Comparison of ENCODE assay signal across 11 cellular contexts in genomic region chr16:87380403-87380802, GRCh38. TPM values are rescaled to one million over a fixed set of nuclear protein-coding genes. Genes with fewer than 3 reads are reported as not detected.
DNase-seq lines count a peak whose midpoint lies in the region; ATAC-seq and TF ChIP-seq lines count a peak whose summit lies in the region.
"Had no signal": no experiment of that assay in that cellular context is flagged by ENCODE, and none has a peak within 500 bp of the region (broad histone marks: within the 10 kb centered on the region; RNA-seq: fewer than 3 reads in every experiment).

No MANE protein-coding gene starts in this region.

- H3K27ac ChIP-seq in PC-9 (no peak overlapping the region), esophagus squamous epithelium (peak overlapping the region; percentile 28 to 98 (median 71))
- H3K27ac ChIP-seq: foreskin keratinocyte had no signal

- no peaks in the 10 kb centered on the region for H3K27me3 Mint-ChIP-seq in activated CD4-positive, alpha-beta T cell treated with anti-CD3 and anti-CD28 coated beads for 36 hours
- H3K27me3 Mint-ChIP-seq in stimulated activated memory B cell treated with anti-CD40 and anti-IgM and Interleukin-4, amounts not matched to agents 10 μg/mL and 1 μg/mL and 100 μg/mL, for 72 hours = no peaks in the 10 kb centered on the region

- no TSS peak for BruUV-seq in PC-9 (replicated peaks; lab: Mats Ljungman, UMichigan)

- POLR2A ChIA-PET in activated CD4-positive, alpha-beta T cell treated with anti-CD3 and anti-CD28 coated beads for 36 hours (lab: Charles Lee) = interaction anchor here (0.7 to 0.8 kb wide), 2 partner anchors 163 to 489 kb away, joined by 3 read pairs; partner anchors contain the start of gene SLC7A5
- POLR2A ChIA-PET in PC-9 (lab: Charles Lee; ENCODE audit: unreplicated experiment) = no interaction called here

- peaks cover 27% of the 10 kb centered on the region for H3K4me1 ChIP-seq in PC-9 (replicated peaks; ENCODE audit: insufficient read depth)
- H3K4me1 ChIP-seq in esophagus squamous epithelium = peaks cover 34 to 82% (median 49%) of the 10 kb centered on the region in 3 donors

- intact Hi-C loops in activated CD4-positive, alpha-beta T cell treated with anti-CD3 and anti-CD28 coated beads for 36 hours (cut with DNase I, micrococcal nuclease) = loop anchor here (5.0 kb wide), 3 partner anchors 33 to 1823 kb away; no protein-coding TSS in a partner anchor
- intact Hi-C loops in PC-9 (cut with micrococcal nuclease; ENCODE audit: unreplicated experiment) = loop anchor here (5.0 kb wide), 1 partner anchor 63 kb away; the partner anchor contains the start of gene C16orf95
- intact Hi-C loops in esophagus squamous epithelium (cut with DNase I) = no loop called here

- peaks cover 59% of the 10 kb centered on the region for H3K4me1 Mint-ChIP-seq in activated CD4-positive, alpha-beta T cell treated with anti-CD3 and anti-CD28 coated beads for 36 hours
- peaks cover 71% of the 10 kb centered on the region for H3K4me1 Mint-ChIP-seq in stimulated activated memory B cell treated with anti-CD40 and anti-IgM and Interleukin-4, amounts not matched to agents 10 μg/mL and 1 μg/mL and 100 μg/mL, for 72 hours

- H3K9me3 ChIP-seq in PC-9 (ENCODE audit: insufficient read depth, low read depth) = no peaks in the 10 kb centered on the region
- no peaks in the 10 kb centered on the region for H3K9me3 ChIP-seq in esophagus squamous epithelium
- H3K9me3 ChIP-seq: body of pancreas had no signal

- no peak for TF ChIP-seq POLR2A in esophagus squamous epithelium (IDR thresholded peaks at IDR 0.05)

- TF ChIP-seq CTCF in PC-9 (conservative IDR thresholded peaks at IDR 0.05) (no peak), esophagus squamous epithelium (IDR thresholded peaks at IDR 0.05) (no peak)

- peak overlapping the region; percentile 42; the same call in 1 of the 2 replicates for H3K4me2 ChIP-seq in PC-9

- DNase-seq in activated CD4-positive, alpha-beta T cell treated with anti-CD3 and anti-CD28 coated beads for 36 hours = peak; percentile 28
- no peak for DNase-seq in activated CD4-positive, alpha-beta T cell treated with anti-CD3 and anti-CD28 coated beads, Interleukin-2, amount 50 U/mL, for 4 hours
- no peak for DNase-seq in PC-9
- DNase-seq in esophagus squamous epithelium (lab: John Stamatoyannopoulos, UW) = no peak
- DNase-seq in stimulated activated CD8-positive, alpha-beta memory T cell treated with anti-CD3 and anti-CD28 coated beads, Interleukin-4, amount 100 ng/mL, for 48 hours = no peak
- no peak for DNase-seq in NCI-H2227 treated with DMSO at 0.1 percent for 48 hours (lab: John Stamatoyannopoulos, UW)
- DNase-seq in NCI-H1436 treated with DMSO at 0.1 percent for 48 hours (lab: John Stamatoyannopoulos, UW) = no peak
- DNase-seq: body of pancreas, foreskin keratinocyte, NCI-H2029 had no signal

- peaks cover 34% of the 10 kb centered on the region for H4K20me1 ChIP-seq in PC-9 (ENCODE audit: insufficient read depth)

- H3K36me3 ChIP-seq in PC-9 (ENCODE audit: low read depth) = no peaks in the 10 kb centered on the region
- peaks cover 0 to 5% (median 0%) of the 10 kb centered on the region in 3 donors for H3K36me3 ChIP-seq in esophagus squamous epithelium

- H3K4me3 Mint-ChIP-seq in activated CD4-positive, alpha-beta T cell treated with anti-CD3 and anti-CD28 coated beads for 36 hours = peak overlapping the region; percentile 88
- H3K4me3 Mint-ChIP-seq in stimulated activated memory B cell treated with anti-CD40 and anti-IgM and Interleukin-4, amounts not matched to agents 10 μg/mL and 1 μg/mL and 100 μg/mL, for 72 hours = no peak overlapping the region

- H3F3A ChIP-seq in PC-9 (ENCODE audit: insufficient read depth, low read depth) = peaks cover 21% of the 10 kb centered on the region

- peaks cover 74% of the 10 kb centered on the region for H3K79me2 ChIP-seq in PC-9 (ENCODE audit: low read depth)

- no peak for ATAC-seq in activated CD4-positive, alpha-beta T cell treated with anti-CD3 and anti-CD28 coated beads for 36 hours
- no peak for ATAC-seq in stimulated activated memory B cell treated with anti-CD40 and anti-IgM and Interleukin-4, amounts not matched to agents 10 μg/mL and 1 μg/mL and 100 μg/mL, for 72 hours
- ATAC-seq: body of pancreas, foreskin keratinocyte had no signal

- H3K4me3 ChIP-seq in PC-9 (no peak overlapping the region), esophagus squamous epithelium (peak overlapping the region in 2 of 4 donors; percentile 92 to 96)
- H3K4me3 ChIP-seq: body of pancreas had no signal

- no peaks in the 10 kb centered on the region for H3K9me2 ChIP-seq in PC-9 (ENCODE audit: insufficient read depth)

- WGBS in esophagus squamous epithelium, 2 donors = 71 to 74% methylated on average over 10 of the region's 10 CpGs

- no peaks in the 10 kb centered on the region for H3K9me3 Mint-ChIP-seq in activated CD4-positive, alpha-beta T cell treated with anti-CD3 and anti-CD28 coated beads for 36 hours (ENCODE audit: low read depth)
- H3K9me3 Mint-ChIP-seq in stimulated activated memory B cell treated with anti-CD40 and anti-IgM and Interleukin-4, amounts not matched to agents 10 μg/mL and 1 μg/mL and 100 μg/mL, for 72 hours = no peaks in the 10 kb centered on the region

- H3K27me3 ChIP-seq in PC-9 (ENCODE audit: insufficient read depth, low read depth) (no peaks in the 10 kb centered on the region), esophagus squamous epithelium (no peaks in the 10 kb centered on the region)
- H3K27me3 ChIP-seq: body of pancreas, foreskin keratinocyte had no signal

- H3K36me3 Mint-ChIP-seq in activated CD4-positive, alpha-beta T cell treated with anti-CD3 and anti-CD28 coated beads for 36 hours (ENCODE audit: low read depth) = peaks cover 27% of the 10 kb centered on the region
- peaks cover 8% of the 10 kb centered on the region for H3K36me3 Mint-ChIP-seq in stimulated activated memory B cell treated with anti-CD40 and anti-IgM and Interleukin-4, amounts not matched to agents 10 μg/mL and 1 μg/mL and 100 μg/mL, for 72 hours

- CTCF ChIA-PET in activated CD4-positive, alpha-beta T cell treated with anti-CD3 and anti-CD28 coated beads for 36 hours (lab: Charles Lee) = interaction anchor here (0.5 to 2.6 kb wide), 2 partner anchors 14 to 85 kb away, joined by 3 to 14 read pairs; no protein-coding TSS in a partner anchor
- CTCF ChIA-PET in PC-9 (lab: Charles Lee) = interaction anchor here (1.0 kb wide), 1 partner anchor 14 kb away, joined by 4 read pairs; no protein-coding TSS in a partner anchor

- H3K27ac Mint-ChIP-seq in activated CD4-positive, alpha-beta T cell treated with anti-CD3 and anti-CD28 coated beads for 36 hours = peak overlapping the region; percentile 92
- H3K27ac Mint-ChIP-seq in stimulated activated memory B cell treated with anti-CD40 and anti-IgM and Interleukin-4, amounts not matched to agents 10 μg/mL and 1 μg/mL and 100 μg/mL, for 72 hours = peak overlapping the region; percentile 99

- no peak overlapping the region for H2AFZ ChIP-seq in PC-9

RNA-seq across cellular contexts. Expression of gene FBXO31, which starts 3.2 kb away (rescaled TPM):
- total RNA-seq in activated CD4-positive, alpha-beta T cell treated with anti-CD3 and anti-CD28 coated beads for 36 hours = 10 to 100 TPM; 26.8 to 33.0 TPM
- total RNA-seq in PC-9 (2021) (18.8 and 21.9 TPM in 2 replicates), esophagus squamous epithelium (10 to 100 TPM; 18.3 to 43.7 (median 21.2) TPM)

RNA-seq across cellular contexts. Expression of gene MAP1LC3B, which starts 11.7 kb away (rescaled TPM):
- 10 to 100 TPM; 49.7 to 62.1 TPM for total RNA-seq in activated CD4-positive, alpha-beta T cell treated with anti-CD3 and anti-CD28 coated beads for 36 hours
- total RNA-seq in PC-9 (2021) (37.0 and 45.3 TPM in 2 replicates), esophagus squamous epithelium (10 to 100 TPM; 14.2 to 38.0 (median 24.4) TPM)
